ENCODE assay signal across 28 cellular contexts in the genomic region with DNA sequence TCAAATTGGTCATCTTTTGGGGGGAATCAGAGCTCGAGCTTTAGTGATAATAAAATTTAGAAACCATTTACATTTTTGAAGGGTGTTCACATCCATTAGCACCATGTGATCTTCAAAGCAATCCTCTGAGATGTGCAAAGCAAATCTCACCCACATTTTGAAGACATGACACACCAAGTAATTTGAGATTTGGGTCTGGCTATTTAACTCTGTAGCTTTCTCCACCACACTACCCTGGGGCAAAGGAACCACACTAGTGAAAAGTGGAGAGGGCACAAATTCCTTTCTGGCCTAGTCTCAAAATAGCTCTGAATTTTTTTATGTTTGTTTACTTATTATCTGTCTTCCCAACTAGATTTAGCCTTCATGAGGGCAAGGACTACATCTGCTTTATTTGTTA. TPM values are rescaled to one million over a fixed set of nuclear protein-coding genes. Genes with fewer than 3 reads are reported as not detected.
"Had no signal": no experiment of that assay in that cellular context is flagged by ENCODE, and none has a peak within 500 bp of the region (broad histone marks: within the 10 kb centered on the region; RNA-seq: fewer than 3 reads in every experiment).

No MANE protein-coding gene starts in this region.

- H3K27me3 ChIP-seq: left lung, ovary, right atrium auricular region, right lobe of liver, testis, thyroid gland, upper lobe of left lung, vagina had no signal

- H3K36me3 Mint-ChIP-seq: immature natural killer cell; natural killer cell; stimulated activated naive B cell treated with anti-CD40 and anti-IgM and Interleukin-4, amounts not matched to agents 10 μg/mL and 1 μg/mL and 100 μg/mL, for 72 hours had no signal

- DNase-seq: hypothalamus; immature natural killer cell; kidney; left colon; left lung; lower lobe of right lung; mammary epithelial cell; mesenchymal stem cell; naive B cell; natural killer cell; ovary; right lobe of liver; stimulated activated CD4-positive, alpha-beta T cell treated with anti-CD3 and anti-CD28 coated beads, Interleukin-12 subunit alpha, Interleukin-12 subunit beta, amount 100 ng/mL, for 4 hours; stimulated activated CD4-positive, alpha-beta T cell treated with anti-CD3 and anti-CD28 coated beads, Interleukin-15, amount 100 ng/mL, for 24 hours; stimulated activated CD4-positive, alpha-beta T cell treated with anti-CD3 and anti-CD28 coated beads, Interleukin-2, amount 100 ng/mL, for 24 hours; stimulated activated CD4-positive, alpha-beta T cell treated with anti-CD3 and anti-CD28 coated beads, Interleukin-4, amount 100 ng/mL, for 1 hour; stimulated activated naive B cell treated with anti-CD40 and anti-IgM and Interleukin-4, amounts not matched to agents 10 μg/mL and 1 μg/mL and 100 μg/mL, for 72 hours; stimulated activated naive CD8-positive, alpha-beta T cell treated with anti-CD3 and anti-CD28 coated beads, Interleukin-15, Interleukin-2, amounts not matched to agents 100 U/mL and 50 U/mL, for 24 hours; stomach; testis; thyroid gland; transverse colon; upper lobe of left lung had no signal

- H3K36me3 ChIP-seq: left lung, lower lobe of right lung, ovary, right atrium auricular region, right lobe of liver, stomach, thyroid gland, transverse colon, upper lobe of left lung, vagina had no signal

- H3K4me3 Mint-ChIP-seq: immature natural killer cell; naive B cell; natural killer cell; stimulated activated naive B cell treated with anti-CD40 and anti-IgM and Interleukin-4, amounts not matched to agents 10 μg/mL and 1 μg/mL and 100 μg/mL, for 72 hours had no signal

- H3K27ac ChIP-seq: left lung, lower lobe of right lung, ovary, right atrium auricular region, right lobe of liver, skin epidermis, stomach, testis, thyroid gland, transverse colon, upper lobe of left lung, vagina had no signal

- H3K4me1 Mint-ChIP-seq: immature natural killer cell; naive B cell; natural killer cell; stimulated activated naive B cell treated with anti-CD40 and anti-IgM and Interleukin-4, amounts not matched to agents 10 μg/mL and 1 μg/mL and 100 μg/mL, for 72 hours had no signal

- H3K27ac Mint-ChIP-seq: immature natural killer cell; natural killer cell; progenitor cell of endocrine pancreas; stimulated activated naive B cell treated with anti-CD40 and anti-IgM and Interleukin-4, amounts not matched to agents 10 μg/mL and 1 μg/mL and 100 μg/mL, for 72 hours had no signal

- H3K9me3 Mint-ChIP-seq: immature natural killer cell; natural killer cell; stimulated activated naive B cell treated with anti-CD40 and anti-IgM and Interleukin-4, amounts not matched to agents 10 μg/mL and 1 μg/mL and 100 μg/mL, for 72 hours had no signal

- ATAC-seq: left colon; left lung; lower lobe of right lung; natural killer cell; right lobe of liver; stimulated activated naive B cell treated with anti-CD40 and anti-IgM and Interleukin-4, amounts not matched to agents 10 μg/mL and 1 μg/mL and 100 μg/mL, for 72 hours; stimulated activated naive CD8-positive, alpha-beta T cell treated with anti-CD3 and anti-CD28 coated beads, Interleukin-15, Interleukin-2, amounts not matched to agents 100 U/mL and 50 U/mL, for 24 hours had no signal

- H3K4me3 ChIP-seq: left lung, lower lobe of right lung, ovary, right atrium auricular region, right lobe of liver, skin epidermis, stomach, testis, thyroid gland, transverse colon, upper lobe of left lung, vagina had no signal

- H3K4me1 ChIP-seq: left lung, lower lobe of right lung, right atrium auricular region, right lobe of liver, stomach, testis, thyroid gland, transverse colon, upper lobe of left lung, vagina had no signal

- H3K9me3 ChIP-seq: left lung, lower lobe of right lung, ovary, right atrium auricular region, right lobe of liver, stomach, testis, thyroid gland, transverse colon, upper lobe of left lung, vagina had no signal

RNA-seq across cellular contexts. Expression of a gene that starts 46.6 kb away (rescaled TPM):
- total RNA-seq: mammary epithelial cell, natural killer cell, progenitor cell of endocrine pancreas had no signal
- polyA plus RNA-seq: immature natural killer cell, mammary epithelial cell, neural cell had no signal
